Comparison of ENCODE assay signal across 8 cellular contexts in genomic region chrX:77785746-77786548, GRCh38. TPM values are rescaled to one million over a fixed set of nuclear protein-coding genes. Genes with fewer than 3 reads are reported as not detected.
DNase-seq lines count a peak whose midpoint lies in the region; ATAC-seq and TF ChIP-seq lines count a peak whose summit lies in the region.

A gene with protein sequence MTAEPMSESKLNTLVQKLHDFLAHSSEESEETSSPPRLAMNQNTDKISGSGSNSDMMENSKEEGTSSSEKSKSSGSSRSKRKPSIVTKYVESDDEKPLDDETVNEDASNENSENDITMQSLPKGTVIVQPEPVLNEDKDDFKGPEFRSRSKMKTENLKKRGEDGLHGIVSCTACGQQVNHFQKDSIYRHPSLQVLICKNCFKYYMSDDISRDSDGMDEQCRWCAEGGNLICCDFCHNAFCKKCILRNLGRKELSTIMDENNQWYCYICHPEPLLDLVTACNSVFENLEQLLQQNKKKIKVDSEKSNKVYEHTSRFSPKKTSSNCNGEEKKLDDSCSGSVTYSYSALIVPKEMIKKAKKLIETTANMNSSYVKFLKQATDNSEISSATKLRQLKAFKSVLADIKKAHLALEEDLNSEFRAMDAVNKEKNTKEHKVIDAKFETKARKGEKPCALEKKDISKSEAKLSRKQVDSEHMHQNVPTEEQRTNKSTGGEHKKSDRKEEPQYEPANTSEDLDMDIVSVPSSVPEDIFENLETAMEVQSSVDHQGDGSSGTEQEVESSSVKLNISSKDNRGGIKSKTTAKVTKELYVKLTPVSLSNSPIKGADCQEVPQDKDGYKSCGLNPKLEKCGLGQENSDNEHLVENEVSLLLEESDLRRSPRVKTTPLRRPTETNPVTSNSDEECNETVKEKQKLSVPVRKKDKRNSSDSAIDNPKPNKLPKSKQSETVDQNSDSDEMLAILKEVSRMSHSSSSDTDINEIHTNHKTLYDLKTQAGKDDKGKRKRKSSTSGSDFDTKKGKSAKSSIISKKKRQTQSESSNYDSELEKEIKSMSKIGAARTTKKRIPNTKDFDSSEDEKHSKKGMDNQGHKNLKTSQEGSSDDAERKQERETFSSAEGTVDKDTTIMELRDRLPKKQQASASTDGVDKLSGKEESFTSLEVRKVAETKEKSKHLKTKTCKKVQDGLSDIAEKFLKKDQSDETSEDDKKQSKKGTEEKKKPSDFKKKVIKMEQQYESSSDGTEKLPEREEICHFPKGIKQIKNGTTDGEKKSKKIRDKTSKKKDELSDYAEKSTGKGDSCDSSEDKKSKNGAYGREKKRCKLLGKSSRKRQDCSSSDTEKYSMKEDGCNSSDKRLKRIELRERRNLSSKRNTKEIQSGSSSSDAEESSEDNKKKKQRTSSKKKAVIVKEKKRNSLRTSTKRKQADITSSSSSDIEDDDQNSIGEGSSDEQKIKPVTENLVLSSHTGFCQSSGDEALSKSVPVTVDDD (N-terminal part only) (minus strand): TSS chrX:77786216. CDS start chrX:77786001, 215 bp downstream.

- H3K36me3 ChIP-seq in prostate gland (no peaks in the 10 kb centered on the region), urinary bladder (ENCODE audit: insufficient read depth) (no peaks in the 10 kb centered on the region)

- peak within 1 kb of the TSS; percentile 45 to 51 for H3K4me3 ChIP-seq in prostate gland
- peak within 1 kb of the TSS; percentile 57 for H3K4me3 ChIP-seq in urinary bladder (ENCODE audit: low read depth, low read length)

- 0% methylated on average over 17 of the region's 48 CpGs for WGBS in prostate gland
- WGBS in urinary bladder: 2% methylated on average over 47 of the region's 48 CpGs

- intact Hi-C loops in T-helper 1 cell treated with Interleukin-12 subunit alpha and Interleukin-12 subunit beta and Interleukin-4 antibody, amounts not matched to agents 30 ng/mL and 1 ng/mL, for 36 hours (cut with micrococcal nuclease): loop anchor here (1.0 to 10.0 kb wide), 10 partner anchors 46 to 1614 kb away; partner anchors contain the start of genes ATP7A, COX7B, MAGEE1 and MAGT1
- intact Hi-C loops in left ventricle myocardium superior (cut with micrococcal nuclease): no loop called here
- intact Hi-C loops in prostate gland (cut with DNase I): loop anchor here (10.0 kb wide), 1 partner anchor 109 kb away; the partner anchor contains the start of genes COX7B and MAGT1

- H3K9me3 ChIP-seq in prostate gland: no peaks in the 10 kb centered on the region

- TF ChIP-seq POLR2A in GM10847 (IDR thresholded peaks at IDR 0.05; ENCODE audit: extremely low read depth, insufficient read length): peak; percentile 68
- TF ChIP-seq POLR2A in prostate gland (IDR thresholded peaks at IDR 0.05): peak; percentile 44

- no peaks in the 10 kb centered on the region for H3K27me3 ChIP-seq in prostate gland (replicated peaks; ENCODE audit: insufficient read depth)

- H3K27ac ChIP-seq in prostate gland (peak within 1 kb of the TSS; percentile 91 to 92), urinary bladder (ENCODE audit: low read depth) (peak within 1 kb of the TSS; percentile 86)

- ATAC-seq in HG02678 (IDR thresholded peaks at IDR 0.05; ENCODE audit: unreplicated experiment): peak; percentile 93
- ATAC-seq in left ventricle myocardium superior: peak; percentile 96

- DNase-seq in NCI-H1436 (lab: John Stamatoyannopoulos, UW): peak; percentile 90
- DNase-seq in amniotic stem cell (lab: John Stamatoyannopoulos, UW): peak; percentile 78
- DNase-seq in left ventricle myocardium superior: peak; percentile 79
- peak; percentile 64 for DNase-seq in prostate gland (ENCODE audit: low spot score)

- TF ChIP-seq CTCF in prostate gland (IDR thresholded peaks at IDR 0.05): no peak

- no peaks in the 10 kb centered on the region for H3K4me1 ChIP-seq in prostate gland (replicated peaks)
- no peaks in the 10 kb centered on the region for H3K4me1 ChIP-seq in urinary bladder (ENCODE audit: insufficient read depth)

RNA-seq across cellular contexts. Expression of the gene that starts here (rescaled TPM):
- total RNA-seq in T-helper 1 cell treated with Interleukin-12 subunit alpha and Interleukin-12 subunit beta and Interleukin-4 antibody, amounts not matched to agents 30 ng/mL and 1 ng/mL, for 36 hours: 84.4 and 84.7 TPM in 2 replicates
- total RNA-seq in left ventricle myocardium superior: 87.8 TPM
- 100 to 1,000 TPM in 1 of 2 donors, 10 to 100 TPM in 1; 49.3 to 110 TPM for total RNA-seq in prostate gland
- 236 TPM for total RNA-seq in urinary bladder
- 21.7 TPM for polyA plus RNA-seq in urinary bladder

Comparison
In these comparisons a context has a peak if more than half of its experiments do, and no peak if none do; other contexts are left out.
1. Peak in every context shown above with its lines: DNase-seq, ATAC-seq, H3K4me3 ChIP-seq and H3K27ac ChIP-seq.